Comparison of ENCODE assay signal across 8 cellular contexts in the genomic region with DNA sequence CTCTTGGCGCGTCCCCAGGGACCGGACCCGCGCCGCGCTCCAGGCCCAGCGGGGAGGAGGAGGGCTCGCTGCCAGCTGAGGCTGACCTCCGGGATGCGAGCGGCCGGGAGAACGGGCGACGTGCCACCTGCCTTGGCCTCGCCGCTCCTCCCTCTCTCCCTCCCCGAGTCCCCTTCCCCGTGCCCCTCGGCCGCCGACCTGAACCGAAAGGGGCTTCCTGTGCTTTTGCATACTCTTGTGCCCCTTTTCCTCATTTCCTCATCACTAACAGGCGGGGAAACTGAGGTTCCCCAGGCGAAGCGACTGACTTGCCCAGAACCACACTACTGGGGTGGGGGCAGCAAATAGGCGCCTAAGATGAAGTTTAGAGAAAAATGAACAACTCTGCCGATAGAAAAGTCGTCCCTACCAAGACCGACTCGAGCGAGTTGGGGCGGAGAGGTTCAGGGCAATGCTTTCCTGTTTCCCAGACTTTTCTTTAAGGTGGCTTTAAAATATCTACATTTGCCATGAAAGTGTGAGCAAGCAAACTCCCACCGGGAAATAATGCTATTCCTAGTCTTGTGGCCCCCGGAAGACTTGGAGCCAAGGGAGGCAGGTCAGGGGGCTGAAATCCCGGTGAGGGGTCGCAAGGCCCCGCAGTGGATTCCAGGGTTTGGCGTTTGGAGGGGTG. TPM values are rescaled to one million over a fixed set of nuclear protein-coding genes. Genes with fewer than 3 reads are reported as not detected.
DNase-seq lines count a peak whose midpoint lies in the region; ATAC-seq and TF ChIP-seq lines count a peak whose summit lies in the region.

No MANE protein-coding gene starts in this region.

- no peaks in the 10 kb centered on the region for H3K9me3 Mint-ChIP-seq in activated CD4-positive, alpha-beta T cell treated with anti-CD3 and anti-CD28 coated beads, Interleukin-2, amount 10 ng/mL, durations not matched to agents 24 days and 14 days
- no peaks in the 10 kb centered on the region for H3K9me3 Mint-ChIP-seq in central memory CD8-positive, alpha-beta T cell

- H3K4me1 ChIP-seq in upper lobe of right lung: peaks cover 47% of the 10 kb centered on the region

- no peaks in the 10 kb centered on the region for H3K27me3 ChIP-seq in upper lobe of right lung

- peaks cover 22% of the 10 kb centered on the region for H3K36me3 Mint-ChIP-seq in activated CD4-positive, alpha-beta T cell treated with anti-CD3 and anti-CD28 coated beads, Interleukin-2, amount 10 ng/mL, durations not matched to agents 24 days and 14 days (ENCODE audit: low read depth)
- H3K36me3 Mint-ChIP-seq in central memory CD8-positive, alpha-beta T cell (ENCODE audit: insufficient read depth): peaks cover 61% of the 10 kb centered on the region

- no peak for TF ChIP-seq CTCF in upper lobe of right lung (IDR thresholded peaks at IDR 0.05)

- H3K27ac ChIP-seq in upper lobe of right lung: peak overlapping the region; percentile 99

- peaks cover 35% of the 10 kb centered on the region for H3K36me3 ChIP-seq in upper lobe of right lung

- H3K4me3 ChIP-seq in upper lobe of right lung: peak overlapping the region; percentile 84

- no peaks in the 10 kb centered on the region for H3K27me3 Mint-ChIP-seq in activated CD4-positive, alpha-beta T cell treated with anti-CD3 and anti-CD28 coated beads, Interleukin-2, amount 10 ng/mL, durations not matched to agents 24 days and 14 days
- H3K27me3 Mint-ChIP-seq in central memory CD8-positive, alpha-beta T cell: no peaks in the 10 kb centered on the region

- H3K9me3 ChIP-seq in upper lobe of right lung: no peaks in the 10 kb centered on the region

- H3K4me1 Mint-ChIP-seq in activated CD4-positive, alpha-beta T cell treated with anti-CD3 and anti-CD28 coated beads, Interleukin-2, amount 10 ng/mL, durations not matched to agents 24 days and 14 days: peaks cover 38% of the 10 kb centered on the region
- peaks cover 69% of the 10 kb centered on the region for H3K4me1 Mint-ChIP-seq in central memory CD8-positive, alpha-beta T cell

- H3K4me3 Mint-ChIP-seq in activated CD4-positive, alpha-beta T cell treated with anti-CD3 and anti-CD28 coated beads, Interleukin-2, amount 10 ng/mL, durations not matched to agents 24 days and 14 days: peak overlapping the region; percentile 91
- peak overlapping the region; percentile 94 for H3K4me3 Mint-ChIP-seq in central memory CD8-positive, alpha-beta T cell

- no peak for DNase-seq in activated CD4-positive, alpha-beta T cell treated with anti-CD3 and anti-CD28 coated beads, Interleukin-2, amount 10 ng/mL, durations not matched to agents 24 days and 14 days
- DNase-seq in activated CD4-positive, alpha-beta T cell treated with anti-CD3 and anti-CD28 coated beads for 48 hours: no peak
- DNase-seq in OCI-M1 (lab: John Stamatoyannopoulos, UW): peak; percentile 80
- peak in 1 of 2 donors; percentile 79 for DNase-seq in central memory CD8-positive, alpha-beta T cell (ENCODE audit: low spot score in 2 of 2)
- DNase-seq in medulla oblongata (ENCODE audit: extremely low spot score): peak; percentile 67
- DNase-seq in upper lobe of right lung: no peak
- no peak for DNase-seq in SHP77 treated with DMSO at 0.1 percent for 48 hours (lab: John Stamatoyannopoulos, UW)

- intact Hi-C loops in activated CD4-positive, alpha-beta T cell treated with anti-CD3 and anti-CD28 coated beads, Interleukin-2, amount 10 ng/mL, durations not matched to agents 24 days and 14 days (cut with micrococcal nuclease): loop anchor here (1.0 to 10.0 kb wide), 6 partner anchors 55 to 1384 kb away; a partner anchor contains a TSS
- intact Hi-C loops in upper lobe of right lung (cut with DNase I): loop anchor here (10.0 kb wide), 2 partner anchors 93 to 133 kb away; no protein-coding TSS in a partner anchor

- H3K27ac Mint-ChIP-seq in activated CD4-positive, alpha-beta T cell treated with anti-CD3 and anti-CD28 coated beads, Interleukin-2, amount 10 ng/mL, durations not matched to agents 24 days and 14 days: peak overlapping the region; percentile 98
- H3K27ac Mint-ChIP-seq in central memory CD8-positive, alpha-beta T cell (ENCODE audit: low read depth): peak overlapping the region; percentile 99

- ATAC-seq in central memory CD8-positive, alpha-beta T cell (replicated peaks; ENCODE audit: extremely low read depth, poor library complexity, severe bottlenecking): peak; percentile 2
- ATAC-seq in upper lobe of right lung: no peak
- no peak for ATAC-seq in GM18909 (IDR thresholded peaks at IDR 0.05; ENCODE audit: poor library complexity, unreplicated experiment)

RNA-seq across cellular contexts. Expression of a gene that starts 0.6 kb away (rescaled TPM):
- 10.2 and 10.6 TPM in 2 replicates for total RNA-seq in activated CD4-positive, alpha-beta T cell treated with anti-CD3 and anti-CD28 coated beads, Interleukin-2, amount 10 ng/mL, durations not matched to agents 24 days and 14 days
- 382 TPM for total RNA-seq in upper lobe of right lung

Comparison
In these comparisons a context has a peak if more than half of its experiments do, and no peak if none do; other contexts are left out.
1. DNase-seq: peak in OCI-M1 (single experiment) and medulla oblongata (single experiment); none in activated CD4-positive, alpha-beta T cell treated with anti-CD3 and anti-CD28 coated beads, Interleukin-2, amount 10 ng/mL, durations not matched to agents 24 days and 14 days (single experiment), activated CD4-positive, alpha-beta T cell treated with anti-CD3 and anti-CD28 coated beads for 48 hours (single experiment), upper lobe of right lung (single experiment) and SHP77 treated with DMSO at 0.1 percent for 48 hours (single experiment).
2. RNA of a gene that starts 0.6 kb away (total RNA-seq): 382 TPM in upper lobe of right lung (single experiment); 10.2 to 10.6 TPM in activated CD4-positive, alpha-beta T cell treated with anti-CD3 and anti-CD28 coated beads, Interleukin-2, amount 10 ng/mL, durations not matched to agents 24 days and 14 days; every median in the first group is over 10 times any median in the second.